ENCODE assay signal across 20 cellular contexts in genomic region chr11:66548041-66548440, GRCh38.
A peak's percentile ranks its signal among the peaks of the same experiment; 100 is the strongest.
DNase-seq lines count a peak whose midpoint lies in the region; ATAC-seq and TF ChIP-seq lines count a peak whose summit lies in the region.
"Had no signal": no experiment of that assay in that cellular context is flagged by ENCODE, and none has a peak within 500 bp of the region (broad histone marks: within the 10 kb centered on the region; RNA-seq: fewer than 3 reads in every experiment).

No MANE protein-coding gene starts in this region.

- no peak overlapping the region for H3K4me2 ChIP-seq in parathyroid adenoma (ENCODE audit: low read length)

- H3K27ac Mint-ChIP-seq in activated naive CD4-positive, alpha-beta T cell treated with anti-CD3 and anti-CD28 coated beads, Interleukin-2, amount 10 ng/mL, durations not matched to agents 7 days and 5 days: no peak overlapping the region
- H3K27ac Mint-ChIP-seq: activated CD4-positive, alpha-beta T cell treated with anti-CD3 and anti-CD28 coated beads, Interleukin-2, amount 10 ng/mL, durations not matched to agents 7 days and 5 days; activated naive CD4-positive, alpha-beta T cell treated with anti-CD3 and anti-CD28 coated beads for 36 hours; stimulated activated naive CD8-positive, alpha-beta T cell treated with anti-CD3 and anti-CD28 coated beads, Interleukin-15, Interleukin-2, amounts not matched to agents 100 ng/mL and 50 ng/mL, for 24 hours had no signal

- H3K4me1 ChIP-seq in HUES48 (ENCODE audit: control insufficient read depth, insufficient read depth, low read length): peaks cover 18% of the 10 kb centered on the region; the same call in 1 of the 2 replicates
- H3K4me1 ChIP-seq in iPS DF 6.9 (ENCODE audit: control insufficient read depth, insufficient read depth, low read length): peaks cover 2% of the 10 kb centered on the region; the same call in 1 of the 2 replicates
- peaks cover 6% of the 10 kb centered on the region for H3K4me1 ChIP-seq in parathyroid adenoma

- H2AFZ ChIP-seq in parathyroid adenoma: peak overlapping the region; percentile 53

- H3K27me3 ChIP-seq in HUES48 (ENCODE audit: control insufficient read depth, insufficient read depth, low read length) (no peaks in the 10 kb centered on the region; the same call in 1 of the 2 replicates), iPS DF 6.9 (ENCODE audit: control insufficient read depth, insufficient read depth, low read length) (no peaks in the 10 kb centered on the region), parathyroid adenoma (ENCODE audit: control insufficient read depth, insufficient read depth, low read length) (no peaks in the 10 kb centered on the region)
- H3K27me3 ChIP-seq: esophagus squamous epithelium, pancreas, sigmoid colon had no signal

- H3K36me3 Mint-ChIP-seq in activated naive CD4-positive, alpha-beta T cell treated with anti-CD3 and anti-CD28 coated beads, Interleukin-2, amount 10 ng/mL, durations not matched to agents 7 days and 5 days: peaks cover 6% of the 10 kb centered on the region

- H3K27me3 Mint-ChIP-seq in activated naive CD4-positive, alpha-beta T cell treated with anti-CD3 and anti-CD28 coated beads, Interleukin-2, amount 10 ng/mL, durations not matched to agents 7 days and 5 days: peaks cover 37% of the 10 kb centered on the region

- H3K79me2 ChIP-seq in parathyroid adenoma: no peaks in the 10 kb centered on the region

- H3K36me3 ChIP-seq in HUES48 (ENCODE audit: control insufficient read depth, insufficient read depth, low read length) (no peaks in the 10 kb centered on the region), iPS DF 6.9 (ENCODE audit: control insufficient read depth, insufficient read depth, low read length) (no peaks in the 10 kb centered on the region), parathyroid adenoma (ENCODE audit: control insufficient read depth, insufficient read depth, low read length) (no peaks in the 10 kb centered on the region)
- H3K36me3 ChIP-seq: pancreas, sigmoid colon had no signal

- CTCF ChIA-PET in activated naive CD4-positive, alpha-beta T cell treated with anti-CD3 and anti-CD28 coated beads, Interleukin-2, amount 10 ng/mL, durations not matched to agents 7 days and 5 days (lab: Charles Lee): no interaction called here

- H3K9ac ChIP-seq in HUES48 (ENCODE audit: low read depth, low read length) (no peak overlapping the region), parathyroid adenoma (no peak overlapping the region)

- peak overlapping the region; percentile 71; the same call in 1 of the 2 replicates for H3K4me3 ChIP-seq in HUES48 (ENCODE audit: low read depth, low read length)
- H3K4me3 ChIP-seq in iPS DF 6.9 (ENCODE audit: low read length): peak overlapping the region; percentile 8; the same call in 1 of the 2 replicates
- H3K4me3 ChIP-seq in parathyroid adenoma (ENCODE audit: low read depth, low read length): no peak overlapping the region
- H3K4me3 ChIP-seq: esophagus squamous epithelium, pancreas, sigmoid colon had no signal

- no peak for TF ChIP-seq CTCF in parathyroid adenoma (IDR thresholded peaks at IDR 0.05)

- H3K27ac ChIP-seq in HUES48 (ENCODE audit: low read depth, low read length) (no peak overlapping the region), iPS DF 6.9 (ENCODE audit: low read length) (no peak overlapping the region), parathyroid adenoma (peak overlapping the region; percentile 4)
- H3K27ac ChIP-seq: esophagus squamous epithelium, pancreas had no signal

- ATAC-seq in HG02970 (IDR thresholded peaks at IDR 0.05; ENCODE audit: low FRiP score, unreplicated experiment): no peak
- ATAC-seq in HG02571 (IDR thresholded peaks at IDR 0.05; ENCODE audit: unreplicated experiment): no peak
- ATAC-seq: pancreas had no signal

- DNase-seq in NCI-H2171 (lab: John Stamatoyannopoulos, UW) (peak; percentile 72), iPS DF 6.9 (ENCODE audit: low read depth, low spot score) (no peak)
- DNase-seq in activated naive CD4-positive, alpha-beta T cell treated with anti-CD3 and anti-CD28 coated beads, Interleukin-2, amount 10 ng/mL, durations not matched to agents 7 days and 5 days: no peak
- DNase-seq: activated CD4-positive, alpha-beta T cell treated with anti-CD3 and anti-CD28 coated beads, Interleukin-2, amount 10 ng/mL, durations not matched to agents 7 days and 5 days; activated naive CD4-positive, alpha-beta T cell treated with anti-CD3 and anti-CD28 coated beads for 36 hours; aorta; Calu3; effector CD8-positive, alpha-beta T cell; esophagus squamous epithelium; GOT3; NCI-H187; NCI-H446 treated with DMSO at 0.1 percent for 48 hours; sigmoid colon; trophoblast cell had no signal

- H3K9me3 ChIP-seq in HUES48 (ENCODE audit: control insufficient read depth, insufficient read depth, low read length) (no peaks in the 10 kb centered on the region), iPS DF 6.9 (ENCODE audit: control insufficient read depth, insufficient read depth, low read length) (no peaks in the 10 kb centered on the region), parathyroid adenoma (ENCODE audit: control insufficient read depth, low read length) (no peaks in the 10 kb centered on the region)
- H3K9me3 ChIP-seq: esophagus squamous epithelium, pancreas, sigmoid colon had no signal

- H3K4me3 Mint-ChIP-seq in activated naive CD4-positive, alpha-beta T cell treated with anti-CD3 and anti-CD28 coated beads, Interleukin-2, amount 10 ng/mL, durations not matched to agents 7 days and 5 days: no peak overlapping the region
- H3K4me3 Mint-ChIP-seq: activated naive CD4-positive, alpha-beta T cell treated with anti-CD3 and anti-CD28 coated beads for 36 hours; stimulated activated naive CD8-positive, alpha-beta T cell treated with anti-CD3 and anti-CD28 coated beads, Interleukin-15, Interleukin-2, amounts not matched to agents 100 ng/mL and 50 ng/mL, for 24 hours had no signal

- no CpG with 5 or more reads among the region's 11 CpGs for WGBS in iPS DF 6.9 (ENCODE audit: insufficient coverage, insufficient read length)

- no peaks in the 10 kb centered on the region for H3K9me3 Mint-ChIP-seq in activated naive CD4-positive, alpha-beta T cell treated with anti-CD3 and anti-CD28 coated beads, Interleukin-2, amount 10 ng/mL, durations not matched to agents 7 days and 5 days
- H3K9me3 Mint-ChIP-seq: activated CD4-positive, alpha-beta T cell treated with anti-CD3 and anti-CD28 coated beads, Interleukin-2, amount 10 ng/mL, durations not matched to agents 7 days and 5 days; activated naive CD4-positive, alpha-beta T cell treated with anti-CD3 and anti-CD28 coated beads for 36 hours; stimulated activated naive CD8-positive, alpha-beta T cell treated with anti-CD3 and anti-CD28 coated beads, Interleukin-15, Interleukin-2, amounts not matched to agents 100 ng/mL and 50 ng/mL, for 24 hours had no signal

- peaks cover 26% of the 10 kb centered on the region for H3K4me1 Mint-ChIP-seq in activated naive CD4-positive, alpha-beta T cell treated with anti-CD3 and anti-CD28 coated beads, Interleukin-2, amount 10 ng/mL, durations not matched to agents 7 days and 5 days
